17 cellular contexts compared by ENCODE assay signal in the genomic region with DNA sequence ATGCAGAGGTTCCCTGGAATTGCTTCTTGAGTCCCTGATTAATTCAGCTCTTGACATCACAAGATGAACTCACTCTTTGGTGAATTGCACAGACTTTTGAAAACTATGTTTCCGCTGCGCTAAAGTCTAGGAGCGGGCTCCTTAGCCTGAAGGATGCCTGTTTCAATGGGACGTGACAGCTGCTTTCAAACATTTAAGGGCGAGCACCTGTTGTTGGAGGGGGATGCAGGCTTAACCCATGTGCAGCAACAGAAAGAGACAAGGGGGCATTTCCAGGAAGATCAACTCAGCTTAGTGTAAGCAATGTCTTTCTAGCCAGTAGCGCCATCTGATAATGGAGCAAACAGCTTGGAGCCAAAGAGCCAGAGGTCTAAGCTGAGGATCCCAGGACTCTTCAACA. TPM values are rescaled to one million over a fixed set of nuclear protein-coding genes. Genes with fewer than 3 reads are reported as not detected.
DNase-seq lines count a peak whose midpoint lies in the region; ATAC-seq and TF ChIP-seq lines count a peak whose summit lies in the region.
"Had no signal": no experiment of that assay in that cellular context is flagged by ENCODE, and none has a peak within 500 bp of the region (broad histone marks: within the 10 kb centered on the region; RNA-seq: fewer than 3 reads in every experiment).

No MANE protein-coding gene starts in this region.

- H3K9me3 Mint-ChIP-seq in activated CD4-positive, alpha-beta T cell treated with anti-CD3 and anti-CD28 coated beads, Interleukin-2, amount 10 ng/mL, durations not matched to agents 24 days and 14 days: no peaks in the 10 kb centered on the region
- H3K9me3 Mint-ChIP-seq in activated CD4-positive, alpha-beta T cell treated with anti-CD3 and anti-CD28 coated beads, Interleukin-2, amount 10 ng/mL, durations not matched to agents 7 days and 5 days: no peaks in the 10 kb centered on the region
- H3K9me3 Mint-ChIP-seq in dendritic cell treated with granulocyte-macrophage colony-stimulating factor and Interleukin-4, amounts not matched to agents 40 ng/mL and 50 ng/mL, for 4 days: no peaks in the 10 kb centered on the region

- H3K27me3 Mint-ChIP-seq in activated CD4-positive, alpha-beta T cell treated with anti-CD3 and anti-CD28 coated beads, Interleukin-2, amount 10 ng/mL, durations not matched to agents 24 days and 14 days: no peaks in the 10 kb centered on the region
- H3K27me3 Mint-ChIP-seq in activated CD4-positive, alpha-beta T cell treated with anti-CD3 and anti-CD28 coated beads, Interleukin-2, amount 10 ng/mL, durations not matched to agents 7 days and 5 days: no peaks in the 10 kb centered on the region
- no peaks in the 10 kb centered on the region for H3K27me3 Mint-ChIP-seq in dendritic cell treated with granulocyte-macrophage colony-stimulating factor and Interleukin-4, amounts not matched to agents 40 ng/mL and 50 ng/mL, for 4 days

- no peak overlapping the region for H3K4me3 Mint-ChIP-seq in activated CD4-positive, alpha-beta T cell treated with anti-CD3 and anti-CD28 coated beads, Interleukin-2, amount 10 ng/mL, durations not matched to agents 24 days and 14 days
- no peak overlapping the region for H3K4me3 Mint-ChIP-seq in activated CD4-positive, alpha-beta T cell treated with anti-CD3 and anti-CD28 coated beads, Interleukin-2, amount 10 ng/mL, durations not matched to agents 7 days and 5 days
- H3K4me3 Mint-ChIP-seq in dendritic cell treated with granulocyte-macrophage colony-stimulating factor and Interleukin-4, amounts not matched to agents 40 ng/mL and 50 ng/mL, for 4 days: no peak overlapping the region

- peak overlapping the region in 3 of 4 donors; percentile 33 to 75 (median 67) for H3K27ac ChIP-seq in sigmoid colon
- H3K27ac ChIP-seq: PC-9 had no signal

- 98% methylated on average over 6 of the region's 6 CpGs for WGBS in sigmoid colon, 2 donors

- H3K36me3 ChIP-seq in sigmoid colon: no peaks in the 10 kb centered on the region

- H3K9me3 ChIP-seq in sigmoid colon: no peaks in the 10 kb centered on the region
- H3K9me3 ChIP-seq: Caco-2 had no signal

- CTCF ChIA-PET in activated CD4-positive, alpha-beta T cell treated with anti-CD3 and anti-CD28 coated beads, Interleukin-2, amount 10 ng/mL, durations not matched to agents 7 days and 5 days (lab: Charles Lee): interaction anchor here (1.1 to 1.4 kb wide), 2 partner anchors 8 to 207 kb away, joined by 4 to 5 read pairs; a partner anchor contains a TSS

- peaks cover 42% of the 10 kb centered on the region for H3K4me1 Mint-ChIP-seq in activated CD4-positive, alpha-beta T cell treated with anti-CD3 and anti-CD28 coated beads, Interleukin-2, amount 10 ng/mL, durations not matched to agents 24 days and 14 days
- peaks cover 47% of the 10 kb centered on the region for H3K4me1 Mint-ChIP-seq in activated CD4-positive, alpha-beta T cell treated with anti-CD3 and anti-CD28 coated beads, Interleukin-2, amount 10 ng/mL, durations not matched to agents 7 days and 5 days
- H3K4me1 Mint-ChIP-seq in dendritic cell treated with granulocyte-macrophage colony-stimulating factor and Interleukin-4, amounts not matched to agents 40 ng/mL and 50 ng/mL, for 4 days (ENCODE audit: low read depth): peaks cover 85% of the 10 kb centered on the region

- peak overlapping the region; percentile 29 for H3K27ac Mint-ChIP-seq in activated CD4-positive, alpha-beta T cell treated with anti-CD3 and anti-CD28 coated beads, Interleukin-2, amount 10 ng/mL, durations not matched to agents 24 days and 14 days
- H3K27ac Mint-ChIP-seq in activated CD4-positive, alpha-beta T cell treated with anti-CD3 and anti-CD28 coated beads, Interleukin-2, amount 10 ng/mL, durations not matched to agents 7 days and 5 days: no peak overlapping the region
- H3K27ac Mint-ChIP-seq in dendritic cell treated with granulocyte-macrophage colony-stimulating factor and Interleukin-4, amounts not matched to agents 40 ng/mL and 50 ng/mL, for 4 days: peak overlapping the region; percentile 82

- intact Hi-C loops in activated CD4-positive, alpha-beta T cell treated with anti-CD3 and anti-CD28 coated beads, Interleukin-2, amount 10 ng/mL, durations not matched to agents 24 days and 14 days (cut with micrococcal nuclease): no loop called here
- intact Hi-C loops in dendritic cell treated with granulocyte-macrophage colony-stimulating factor and Interleukin-4, amounts not matched to agents 40 ng/mL and 50 ng/mL, for 4 days (cut with micrococcal nuclease): no loop called here
- intact Hi-C loops in sigmoid colon (cut with DNase I): no loop called here

- no peak for TF ChIP-seq EP300 in sigmoid colon (IDR thresholded peaks at IDR 0.05)

- peaks cover 25% of the 10 kb centered on the region for H3K36me3 Mint-ChIP-seq in activated CD4-positive, alpha-beta T cell treated with anti-CD3 and anti-CD28 coated beads, Interleukin-2, amount 10 ng/mL, durations not matched to agents 24 days and 14 days (ENCODE audit: low read depth)
- H3K36me3 Mint-ChIP-seq in activated CD4-positive, alpha-beta T cell treated with anti-CD3 and anti-CD28 coated beads, Interleukin-2, amount 10 ng/mL, durations not matched to agents 7 days and 5 days (ENCODE audit: low read depth): peaks cover 18% of the 10 kb centered on the region
- peaks cover 22% of the 10 kb centered on the region for H3K36me3 Mint-ChIP-seq in dendritic cell treated with granulocyte-macrophage colony-stimulating factor and Interleukin-4, amounts not matched to agents 40 ng/mL and 50 ng/mL, for 4 days (ENCODE audit: low read depth)

- H3K27me3 ChIP-seq in sigmoid colon: no peaks in the 10 kb centered on the region

- peaks cover 0 to 33% (median 25%) of the 10 kb centered on the region in 4 donors for H3K4me1 ChIP-seq in sigmoid colon

- DNase-seq in activated CD4-positive, alpha-beta T cell treated with anti-CD3 and anti-CD28 coated beads, Interleukin-2, amount 10 ng/mL, durations not matched to agents 24 days and 14 days: no peak
- DNase-seq in activated CD4-positive, alpha-beta T cell treated with anti-CD3 and anti-CD28 coated beads, Interleukin-2, amount 10 ng/mL, durations not matched to agents 7 days and 5 days: no peak
- DNase-seq in sigmoid colon (no peak), C1 segment of cervical spinal cord (lab: John Stamatoyannopoulos, UW) (no peak), HCEC 1CT (no peak)
- DNase-seq in activated CD4-positive, alpha-beta T cell treated with anti-CD3 and anti-CD28 coated beads for 48 hours: no peak
- DNase-seq: Caco-2, DMS79, NCI-H1417, NCI-H2029, NCI-H226, NCI-H69, PC-9 had no signal

- POLR2A ChIA-PET in activated CD4-positive, alpha-beta T cell treated with anti-CD3 and anti-CD28 coated beads, Interleukin-2, amount 10 ng/mL, durations not matched to agents 7 days and 5 days (lab: Charles Lee): no interaction called here

- no peak for TF ChIP-seq CTCF in sigmoid colon (IDR thresholded peaks at IDR 0.05)

- ATAC-seq in HG02623 (IDR thresholded peaks at IDR 0.05; ENCODE audit: unreplicated experiment): no peak
- ATAC-seq: GM12878, HCT116 had no signal

- no peak overlapping the region for H3K4me3 ChIP-seq in sigmoid colon
- H3K4me3 ChIP-seq: GM12878, PC-9 had no signal

- no peak for TF ChIP-seq POLR2A in sigmoid colon (IDR thresholded peaks at IDR 0.05)

RNA-seq across cellular contexts. Expression of a gene that starts 8.4 kb away (rescaled TPM):
- 108 TPM in 2 replicates for total RNA-seq in activated CD4-positive, alpha-beta T cell treated with anti-CD3 and anti-CD28 coated beads, Interleukin-2, amount 10 ng/mL, durations not matched to agents 24 days and 14 days
- total RNA-seq in activated CD4-positive, alpha-beta T cell treated with anti-CD3 and anti-CD28 coated beads, Interleukin-2, amount 10 ng/mL, durations not matched to agents 7 days and 5 days: 10 to 100 TPM; 77.1 to 82.2 TPM
- 10 to 100 TPM; 24.5 to 29.3 (median 28.5) TPM for total RNA-seq in sigmoid colon
- 10 to 100 TPM; 10.2 to 33.2 (median 13.9) TPM for polyA plus RNA-seq in sigmoid colon
